Comparison of ENCODE assay signal across 2 cellular contexts in genomic region chr6:2914318-2914660, GRCh38.
TF ChIP-seq lines count a peak whose summit lies in the region.

No MANE protein-coding gene starts in this region.

TF ChIP-seq in GM23338, 12 proteins besides CTCF, POLR2A, EP300 and RAD21:
- no peak for TF ChIP-seq EZH2phosphoT487 (IDR thresholded peaks at IDR 0.05; ENCODE audit: unreplicated experiment)
- no peak for TF ChIP-seq JUNB (IDR thresholded peaks at IDR 0.05; ENCODE audit: unreplicated experiment)
- TF ChIP-seq STAT1 (IDR thresholded peaks at IDR 0.05; ENCODE audit: unreplicated experiment) = no peak
- TF ChIP-seq, protein P1, sequence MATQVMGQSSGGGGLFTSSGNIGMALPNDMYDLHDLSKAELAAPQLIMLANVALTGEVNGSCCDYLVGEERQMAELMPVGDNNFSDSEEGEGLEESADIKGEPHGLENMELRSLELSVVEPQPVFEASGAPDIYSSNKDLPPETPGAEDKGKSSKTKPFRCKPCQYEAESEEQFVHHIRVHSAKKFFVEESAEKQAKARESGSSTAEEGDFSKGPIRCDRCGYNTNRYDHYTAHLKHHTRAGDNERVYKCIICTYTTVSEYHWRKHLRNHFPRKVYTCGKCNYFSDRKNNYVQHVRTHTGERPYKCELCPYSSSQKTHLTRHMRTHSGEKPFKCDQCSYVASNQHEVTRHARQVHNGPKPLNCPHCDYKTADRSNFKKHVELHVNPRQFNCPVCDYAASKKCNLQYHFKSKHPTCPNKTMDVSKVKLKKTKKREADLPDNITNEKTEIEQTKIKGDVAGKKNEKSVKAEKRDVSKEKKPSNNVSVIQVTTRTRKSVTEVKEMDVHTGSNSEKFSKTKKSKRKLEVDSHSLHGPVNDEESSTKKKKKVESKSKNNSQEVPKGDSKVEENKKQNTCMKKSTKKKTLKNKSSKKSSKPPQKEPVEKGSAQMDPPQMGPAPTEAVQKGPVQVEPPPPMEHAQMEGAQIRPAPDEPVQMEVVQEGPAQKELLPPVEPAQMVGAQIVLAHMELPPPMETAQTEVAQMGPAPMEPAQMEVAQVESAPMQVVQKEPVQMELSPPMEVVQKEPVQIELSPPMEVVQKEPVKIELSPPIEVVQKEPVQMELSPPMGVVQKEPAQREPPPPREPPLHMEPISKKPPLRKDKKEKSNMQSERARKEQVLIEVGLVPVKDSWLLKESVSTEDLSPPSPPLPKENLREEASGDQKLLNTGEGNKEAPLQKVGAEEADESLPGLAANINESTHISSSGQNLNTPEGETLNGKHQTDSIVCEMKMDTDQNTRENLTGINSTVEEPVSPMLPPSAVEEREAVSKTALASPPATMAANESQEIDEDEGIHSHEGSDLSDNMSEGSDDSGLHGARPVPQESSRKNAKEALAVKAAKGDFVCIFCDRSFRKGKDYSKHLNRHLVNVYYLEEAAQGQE (IDR thresholded peaks at IDR 0.05; ENCODE audit: unreplicated experiment) = no peak
- no peak for TF ChIP-seq POLR2AphosphoS5 (IDR thresholded peaks at IDR 0.05; ENCODE audit: low read depth)
- TF ChIP-seq CREB1 (CRISPR knock-in tag; IDR thresholded peaks at IDR 0.05; ENCODE audit: low read depth) = no peak
- TF ChIP-seq NANOG (IDR thresholded peaks at IDR 0.05; ENCODE audit: borderline replicate concordance) = no peak
- TF ChIP-seq ZNF114 (CRISPR knock-in tag; IDR thresholded peaks at IDR 0.05) = no peak
- TF ChIP-seq, protein P2, sequence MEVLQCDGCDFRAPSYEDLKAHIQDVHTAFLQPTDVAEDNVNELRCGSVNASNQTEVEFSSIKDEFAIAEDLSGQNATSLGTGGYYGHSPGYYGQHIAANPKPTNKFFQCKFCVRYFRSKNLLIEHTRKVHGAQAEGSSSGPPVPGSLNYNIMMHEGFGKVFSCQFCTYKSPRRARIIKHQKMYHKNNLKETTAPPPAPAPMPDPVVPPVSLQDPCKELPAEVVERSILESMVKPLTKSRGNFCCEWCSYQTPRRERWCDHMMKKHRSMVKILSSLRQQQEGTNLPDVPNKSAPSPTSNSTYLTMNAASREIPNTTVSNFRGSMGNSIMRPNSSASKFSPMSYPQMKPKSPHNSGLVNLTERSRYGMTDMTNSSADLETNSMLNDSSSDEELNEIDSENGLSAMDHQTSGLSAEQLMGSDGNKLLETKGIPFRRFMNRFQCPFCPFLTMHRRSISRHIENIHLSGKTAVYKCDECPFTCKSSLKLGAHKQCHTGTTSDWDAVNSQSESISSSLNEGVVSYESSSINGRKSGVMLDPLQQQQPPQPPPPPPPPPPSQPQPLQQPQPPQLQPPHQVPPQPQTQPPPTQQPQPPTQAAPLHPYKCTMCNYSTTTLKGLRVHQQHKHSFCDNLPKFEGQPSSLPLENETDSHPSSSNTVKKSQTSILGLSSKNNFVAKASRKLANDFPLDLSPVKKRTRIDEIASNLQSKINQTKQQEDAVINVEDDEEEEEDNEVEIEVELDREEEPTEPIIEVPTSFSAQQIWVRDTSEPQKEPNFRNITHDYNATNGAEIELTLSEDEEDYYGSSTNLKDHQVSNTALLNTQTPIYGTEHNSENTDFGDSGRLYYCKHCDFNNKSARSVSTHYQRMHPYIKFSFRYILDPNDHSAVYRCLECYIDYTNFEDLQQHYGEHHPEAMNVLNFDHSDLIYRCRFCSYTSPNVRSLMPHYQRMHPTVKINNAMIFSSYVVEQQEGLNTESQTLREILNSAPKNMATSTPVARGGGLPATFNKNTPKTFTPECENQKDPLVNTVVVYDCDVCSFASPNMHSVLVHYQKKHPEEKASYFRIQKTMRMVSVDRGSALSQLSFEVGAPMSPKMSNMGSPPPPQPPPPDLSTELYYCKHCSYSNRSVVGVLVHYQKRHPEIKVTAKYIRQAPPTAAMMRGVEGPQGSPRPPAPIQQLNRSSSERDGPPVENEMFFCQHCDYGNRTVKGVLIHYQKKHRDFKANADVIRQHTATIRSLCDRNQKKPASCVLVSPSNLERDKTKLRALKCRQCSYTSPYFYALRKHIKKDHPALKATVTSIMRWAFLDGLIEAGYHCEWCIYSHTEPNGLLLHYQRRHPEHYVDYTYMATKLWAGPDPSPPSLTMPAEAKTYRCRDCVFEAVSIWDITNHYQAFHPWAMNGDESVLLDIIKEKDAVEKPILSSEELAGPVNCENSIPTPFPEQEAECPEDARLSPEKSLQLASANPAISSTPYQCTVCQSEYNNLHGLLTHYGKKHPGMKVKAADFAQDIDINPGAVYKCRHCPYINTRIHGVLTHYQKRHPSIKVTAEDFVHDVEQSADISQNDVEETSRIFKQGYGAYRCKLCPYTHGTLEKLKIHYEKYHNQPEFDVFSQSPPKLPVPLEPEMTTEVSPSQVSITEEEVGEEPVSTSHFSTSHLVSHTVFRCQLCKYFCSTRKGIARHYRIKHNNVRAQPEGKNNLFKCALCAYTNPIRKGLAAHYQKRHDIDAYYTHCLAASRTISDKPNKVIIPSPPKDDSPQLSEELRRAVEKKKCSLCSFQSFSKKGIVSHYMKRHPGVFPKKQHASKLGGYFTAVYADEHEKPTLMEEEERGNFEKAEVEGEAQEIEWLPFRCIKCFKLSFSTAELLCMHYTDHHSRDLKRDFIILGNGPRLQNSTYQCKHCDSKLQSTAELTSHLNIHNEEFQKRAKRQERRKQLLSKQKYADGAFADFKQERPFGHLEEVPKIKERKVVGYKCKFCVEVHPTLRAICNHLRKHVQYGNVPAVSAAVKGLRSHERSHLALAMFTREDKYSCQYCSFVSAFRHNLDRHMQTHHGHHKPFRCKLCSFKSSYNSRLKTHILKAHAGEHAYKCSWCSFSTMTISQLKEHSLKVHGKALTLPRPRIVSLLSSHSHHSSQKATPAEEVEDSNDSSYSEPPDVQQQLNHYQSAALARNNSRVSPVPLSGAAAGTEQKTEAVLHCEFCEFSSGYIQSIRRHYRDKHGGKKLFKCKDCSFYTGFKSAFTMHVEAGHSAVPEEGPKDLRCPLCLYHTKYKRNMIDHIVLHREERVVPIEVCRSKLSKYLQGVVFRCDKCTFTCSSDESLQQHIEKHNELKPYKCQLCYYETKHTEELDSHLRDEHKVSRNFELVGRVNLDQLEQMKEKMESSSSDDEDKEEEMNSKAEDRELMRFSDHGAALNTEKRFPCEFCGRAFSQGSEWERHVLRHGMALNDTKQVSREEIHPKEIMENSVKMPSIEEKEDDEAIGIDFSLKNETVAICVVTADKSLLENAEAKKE (CRISPR knock-in tag; IDR thresholded peaks at IDR 0.05) = no peak
- TF ChIP-seq EZH2 (IDR thresholded peaks at IDR 0.05; ENCODE audit: low read depth, unreplicated experiment) = no peak
- TF ChIP-seq, protein P3, sequence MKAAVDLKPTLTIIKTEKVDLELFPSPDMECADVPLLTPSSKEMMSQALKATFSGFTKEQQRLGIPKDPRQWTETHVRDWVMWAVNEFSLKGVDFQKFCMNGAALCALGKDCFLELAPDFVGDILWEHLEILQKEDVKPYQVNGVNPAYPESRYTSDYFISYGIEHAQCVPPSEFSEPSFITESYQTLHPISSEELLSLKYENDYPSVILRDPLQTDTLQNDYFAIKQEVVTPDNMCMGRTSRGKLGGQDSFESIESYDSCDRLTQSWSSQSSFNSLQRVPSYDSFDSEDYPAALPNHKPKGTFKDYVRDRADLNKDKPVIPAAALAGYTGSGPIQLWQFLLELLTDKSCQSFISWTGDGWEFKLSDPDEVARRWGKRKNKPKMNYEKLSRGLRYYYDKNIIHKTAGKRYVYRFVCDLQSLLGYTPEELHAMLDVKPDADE (IDR thresholded peaks at IDR 0.05) = no peak
- no peak for TF ChIP-seq ZNF331 (CRISPR knock-in tag; IDR thresholded peaks at IDR 0.05; ENCODE audit: low read depth)
TF ChIP-seq in GM23338: peak in this region for 0.

TF ChIP-seq in SK-N-SH, 30 proteins besides CTCF, POLR2A, EP300 and RAD21:
- TF ChIP-seq MEF2A (IDR thresholded peaks at IDR 0.05; ENCODE audit: borderline replicate concordance, low read depth) (no peak), RFX5 (IDR thresholded peaks at IDR 0.05; ENCODE audit: low read length) (no peak), NRF1 (IDR thresholded peaks at IDR 0.05; ENCODE audit: low read depth, low read length) (no peak), ELF1 (IDR thresholded peaks at IDR 0.05) (no peak), ZBTB33 (IDR thresholded peaks at IDR 0.05; ENCODE audit: borderline replicate concordance, low read depth) (no peak), FOXM1 (IDR thresholded peaks at IDR 0.05; ENCODE audit: low read depth) (no peak), EZH2phosphoT487 (IDR thresholded peaks at IDR 0.05; ENCODE audit: borderline replicate concordance, low read depth) (no peak), SIN3A (IDR thresholded peaks at IDR 0.05; ENCODE audit: borderline replicate concordance, low read depth, low read length) (no peak)
- TF ChIP-seq, protein P4, sequence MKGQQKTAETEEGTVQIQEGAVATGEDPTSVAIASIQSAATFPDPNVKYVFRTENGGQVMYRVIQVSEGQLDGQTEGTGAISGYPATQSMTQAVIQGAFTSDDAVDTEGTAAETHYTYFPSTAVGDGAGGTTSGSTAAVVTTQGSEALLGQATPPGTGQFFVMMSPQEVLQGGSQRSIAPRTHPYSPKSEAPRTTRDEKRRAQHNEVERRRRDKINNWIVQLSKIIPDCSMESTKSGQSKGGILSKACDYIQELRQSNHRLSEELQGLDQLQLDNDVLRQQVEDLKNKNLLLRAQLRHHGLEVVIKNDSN (IDR thresholded peaks at IDR 0.05; ENCODE audit: borderline replicate concordance, low read depth) = no peak
